ENCODE assay signal across 9 cellular contexts in the genomic region with DNA sequence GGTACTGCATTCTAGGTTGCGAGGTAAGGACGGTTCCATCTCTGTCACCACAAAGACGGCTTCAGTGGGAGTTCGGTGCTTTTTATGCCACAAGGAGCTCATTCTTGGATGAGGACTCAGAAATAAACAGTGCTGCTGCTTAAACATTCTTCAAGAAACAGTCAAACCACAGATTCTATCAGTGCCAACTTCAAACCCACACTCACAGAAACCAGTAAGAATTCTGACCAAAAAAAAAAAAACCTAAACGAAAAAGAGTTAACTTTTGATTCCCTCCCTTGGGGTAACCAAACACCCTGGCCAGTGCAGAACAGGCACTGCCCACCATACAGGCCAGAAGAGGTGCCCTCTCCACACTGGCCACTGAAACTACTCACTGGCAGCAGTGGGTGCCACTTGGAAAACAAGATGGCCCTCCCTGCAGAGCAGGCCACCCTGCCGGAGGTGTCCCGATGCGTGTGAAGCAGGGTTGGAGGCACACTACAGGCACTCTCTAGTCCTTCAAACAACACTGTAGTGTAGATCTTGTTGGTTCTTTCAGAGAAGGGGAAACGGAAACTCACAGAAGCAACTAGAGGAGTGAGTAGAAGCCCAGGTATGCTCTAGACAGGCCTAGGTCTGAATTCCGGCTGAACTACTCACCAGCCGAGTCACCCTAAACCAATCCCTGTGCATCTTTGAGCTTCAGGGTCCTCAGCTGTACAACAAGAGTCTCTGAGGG.
DNase-seq lines count a peak whose midpoint lies in the region; ATAC-seq, FAIRE-seq and TF ChIP-seq lines count a peak whose summit lies in the region.
"Had no signal": no experiment of that assay in that cellular context is flagged by ENCODE, and none has a peak within 500 bp of the region (broad histone marks: within the 10 kb centered on the region; RNA-seq: fewer than 3 reads in every experiment).

No MANE protein-coding gene starts in this region.

- H3K9me3 ChIP-seq in GM23248 (ENCODE audit: low read depth) (no peaks in the 10 kb centered on the region), testis (no peaks in the 10 kb centered on the region), HepG2 (ENCODE audit: low read length) (no peaks in the 10 kb centered on the region)

- no peaks in the 10 kb centered on the region for H3K36me3 Mint-ChIP-seq in MCF 10A (ENCODE audit: insufficient read depth, unreplicated experiment)

- CTCF ChIA-PET in MCF 10A (lab: Yijun Ruan, JAX) (interaction anchor here (0.8 to 1.1 kb wide), 4 partner anchors 24 to 99 kb away, joined by 3 to 5 read pairs (median 3); no protein-coding TSS in a partner anchor), HepG2 (lab: Yijun Ruan, JAX; ENCODE audit: low intra/inter-chr PET ratio, low total read pairs) (no interaction called here)

- H3K36me3 ChIP-seq in GM23248 (ENCODE audit: low read depth) (no peaks in the 10 kb centered on the region), testis (ENCODE audit: low read depth, missing control alignments) (no peaks in the 10 kb centered on the region), HepG2 (replicated peaks in 1 of 2; ENCODE audit: control insufficient read depth in 1 of 2, insufficient read depth in 2 of 2, low read length in 2 of 2) (no peaks in the 10 kb centered on the region)

- no peak for FAIRE-seq in HepG2 (lab: Jason Lieb, UNC)

- H3K4me2 ChIP-seq in GM23248 (ENCODE audit: unreplicated experiment) = peak overlapping the region; percentile 97
- no peak overlapping the region for H3K4me2 ChIP-seq in HepG2 (ENCODE audit: low read depth, low read length)

- 22 to 26% methylated on average over 11 of the region's 11 CpGs for WGBS in GM23248 (ENCODE audit: low coverage in 1 of 2, low lambda C conversion rate in 2 of 2, missing lambda C conversion rate in 2 of 2), 2 experiments
- WGBS in testis, 2 donors = 95% methylated on average over 9 to 11 of the region's 11 CpGs
- 40% methylated on average over 10 of the region's 11 CpGs for WGBS in HepG2 (ENCODE audit: low lambda C conversion rate)

- H3K4me3 ChIP-seq in GM23248 = peak overlapping the region; percentile 71
- no peak overlapping the region for H3K4me3 ChIP-seq in testis
- H3K4me3 ChIP-seq in HepG2 (replicated peaks in 1 of 3; ENCODE audit: insufficient read depth in 1 of 3, low read depth in 2 of 3, low read length in 3 of 3) = no peak overlapping the region

- no peaks in the 10 kb centered on the region for H4K20me1 ChIP-seq in GM23248 (ENCODE audit: insufficient read depth)
- no peaks in the 10 kb centered on the region for H4K20me1 ChIP-seq in HepG2 (ENCODE audit: insufficient read depth, low read length)

- H3F3A ChIP-seq in GM23248 (ENCODE audit: insufficient read depth) = peaks cover 38% of the 10 kb centered on the region

- ATAC-seq in SK-N-SH treated with all-trans-retinoic acid at 6 μM for 48 hours (peak; percentile 71), HepG2 (no peak)

- no peak for TF ChIP-seq EP300 in HepG2 (IDR thresholded peaks at IDR 0.05; ENCODE audit: low read depth in 2 of 2, low read length in 2 of 2)
- TF ChIP-seq EP300 in HepG2 (CRISPR knock-in tag; IDR thresholded peaks at IDR 0.05; ENCODE audit: borderline replicate concordance) = no peak

- H3K79me2 ChIP-seq in GM23248 (ENCODE audit: insufficient read depth) (no peaks in the 10 kb centered on the region), HepG2 (ENCODE audit: insufficient read depth, low read length) (no peaks in the 10 kb centered on the region)

- no peaks in the 10 kb centered on the region for H3K27me3 Mint-ChIP-seq in MCF 10A (ENCODE audit: insufficient read depth, unreplicated experiment)

- DNase-seq in GM23248 (peak; percentile 91), MCF 10A (ENCODE audit: unreplicated experiment) (peak; percentile 52), non-pigmented ciliary epithelial cell (ENCODE audit: low read depth) (peak; percentile 85), testis (no peak), HepG2 (ENCODE audit: low spot score) (no peak), foreskin melanocyte (no peak), hypothalamus (lab: John Stamatoyannopoulos, UW) (no peak)
- DNase-seq: NCI-H2227 treated with DMSO at 0.1 percent for 48 hours had no signal

- in situ Hi-C loops in GM23248 (cut with MboI) = no loop called here
- in situ Hi-C loops in HepG2 (cut with HindIII; ENCODE audit: extremely low pct_ligation_motif_present, low pct_unique_long_range_greater_than_20kb) = no loop called here

- intact Hi-C loops in MCF 10A (cut with micrococcal nuclease) (no loop called here), testis (cut with DNase I; ENCODE audit: low total_unique reads) (no loop called here), HepG2 (cut with micrococcal nuclease; ENCODE audit: unreplicated experiment) (no loop called here)

- H3K27me3 ChIP-seq in GM23248 (replicated peaks; ENCODE audit: insufficient read depth) (no peaks in the 10 kb centered on the region), testis (no peaks in the 10 kb centered on the region), HepG2 (ENCODE audit: control insufficient read depth in 1 of 2, insufficient read depth in 2 of 2, low read length in 2 of 2) (peaks cover 0 to 2% of the 10 kb centered on the region in 2 experiments; a peak in 2 of 5 replicates)

- peaks cover 47% of the 10 kb centered on the region for H3K4me1 Mint-ChIP-seq in MCF 10A (ENCODE audit: insufficient read depth, unreplicated experiment)

- H3K9me2 ChIP-seq in GM23248 (ENCODE audit: insufficient read depth) = no peaks in the 10 kb centered on the region

- BruUV-seq in MCF 10A (replicated peaks; lab: Mats Ljungman, UMichigan) = TSS peak; percentile 22
- no TSS peak for BruUV-seq in HepG2 (replicated peaks; lab: Mats Ljungman, UMichigan)

- H2AFZ ChIP-seq in GM23248 (peak overlapping the region; percentile 67), HepG2 (ENCODE audit: low read length) (no peak overlapping the region)

- no peak for TF ChIP-seq CTCF in MCF 10A (IDR thresholded peaks at IDR 0.05; ENCODE audit: unreplicated experiment)
- no peak for TF ChIP-seq CTCF in testis (IDR thresholded peaks at IDR 0.05)
- TF ChIP-seq CTCF in HepG2 (CRISPR knock-in tag; IDR thresholded peaks at IDR 0.05) = no peak

- peak overlapping the region; percentile 74 for H3K9ac ChIP-seq in GM23248
- H3K9ac ChIP-seq in HepG2 (ENCODE audit: insufficient read depth, low read depth, low read length) = no peak overlapping the region

- H3K27ac Mint-ChIP-seq in MCF 10A (ENCODE audit: low read depth, unreplicated experiment) = peak overlapping the region; percentile 5

- H3K27ac ChIP-seq in GM23248 = peak overlapping the region; percentile 96
- H3K27ac ChIP-seq in testis = no peak overlapping the region
- no peak overlapping the region for H3K27ac ChIP-seq in HepG2 (ENCODE audit: extremely low read length, insufficient read depth, low read length)

- H3K4me3 Mint-ChIP-seq in MCF 10A (ENCODE audit: unreplicated experiment) = no peak overlapping the region

- TF ChIP-seq POLR2A in testis (IDR thresholded peaks at IDR 0.05) (no peak), HepG2 (IDR thresholded peaks at IDR 0.05; ENCODE audit: insufficient read depth in 1 of 2, low read depth in 2 of 2, low read length in 2 of 2) (no peak)

- no peaks in the 10 kb centered on the region for H3K9me3 Mint-ChIP-seq in MCF 10A (ENCODE audit: unreplicated experiment)

- peaks cover 46% of the 10 kb centered on the region for H3K4me1 ChIP-seq in GM23248 (ENCODE audit: insufficient read depth)
- H3K4me1 ChIP-seq in testis = peaks cover 10% of the 10 kb centered on the region
- H3K4me1 ChIP-seq in HepG2 (ENCODE audit: insufficient read depth, low read length) = no peaks in the 10 kb centered on the region

- POLR2A ChIA-PET in MCF 10A (lab: Yijun Ruan, JAX) = interaction anchor here (0.7 to 1.2 kb wide), 2 partner anchors 20 to 618 kb away, joined by 3 to 4 read pairs; no protein-coding TSS in a partner anchor
- POLR2A ChIA-PET in HepG2 (lab: Yijun Ruan, JAX) = no interaction called here

- no peak for TF ChIP-seq RAD21 in HepG2 (CRISPR knock-in tag; IDR thresholded peaks at IDR 0.05)

TF ChIP-seq in SK-N-SH treated with all-trans-retinoic acid at 6 μM for 48 hours, 23 proteins besides CTCF, POLR2A, EP300 and RAD21 (continues in another document):
- TF ChIP-seq, protein P1, sequence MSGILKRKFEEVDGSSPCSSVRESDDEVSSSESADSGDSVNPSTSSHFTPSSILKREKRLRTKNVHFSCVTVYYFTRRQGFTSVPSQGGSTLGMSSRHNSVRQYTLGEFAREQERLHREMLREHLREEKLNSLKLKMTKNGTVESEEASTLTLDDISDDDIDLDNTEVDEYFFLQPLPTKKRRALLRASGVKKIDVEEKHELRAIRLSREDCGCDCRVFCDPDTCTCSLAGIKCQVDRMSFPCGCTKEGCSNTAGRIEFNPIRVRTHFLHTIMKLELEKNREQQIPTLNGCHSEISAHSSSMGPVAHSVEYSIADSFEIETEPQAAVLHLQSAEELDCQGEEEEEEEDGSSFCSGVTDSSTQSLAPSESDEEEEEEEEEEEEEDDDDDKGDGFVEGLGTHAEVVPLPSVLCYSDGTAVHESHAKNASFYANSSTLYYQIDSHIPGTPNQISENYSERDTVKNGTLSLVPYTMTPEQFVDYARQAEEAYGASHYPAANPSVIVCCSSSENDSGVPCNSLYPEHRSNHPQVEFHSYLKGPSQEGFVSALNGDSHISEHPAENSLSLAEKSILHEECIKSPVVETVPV (CRISPR knock-in tag; IDR thresholded peaks at IDR 0.05) = no peak
- no peak for TF ChIP-seq TOX (CRISPR knock-in tag; IDR thresholded peaks at IDR 0.05; ENCODE audit: borderline replicate concordance)
- no peak for TF ChIP-seq CSDC2 (CRISPR knock-in tag; IDR thresholded peaks at IDR 0.05)
- no peak for TF ChIP-seq PPARA (CRISPR knock-in tag; IDR thresholded peaks at IDR 0.05; ENCODE audit: borderline replicate concordance)
- TF ChIP-seq BACH2 (CRISPR knock-in tag; IDR thresholded peaks at IDR 0.05; ENCODE audit: borderline replicate concordance) = no peak

TF ChIP-seq in HepG2, 621 proteins besides CTCF, POLR2A, EP300 and RAD21 (continues in another document):
- TF ChIP-seq ZBTB7B (CRISPR knock-in tag; IDR thresholded peaks at IDR 0.05) = no peak
- TF ChIP-seq CHD4 (IDR thresholded peaks at IDR 0.05; ENCODE audit: borderline replicate concordance, low read length) = no peak
- TF ChIP-seq PAF1 (CRISPR knock-in tag; IDR thresholded peaks at IDR 0.05) = no peak
- TF ChIP-seq, protein P2, sequence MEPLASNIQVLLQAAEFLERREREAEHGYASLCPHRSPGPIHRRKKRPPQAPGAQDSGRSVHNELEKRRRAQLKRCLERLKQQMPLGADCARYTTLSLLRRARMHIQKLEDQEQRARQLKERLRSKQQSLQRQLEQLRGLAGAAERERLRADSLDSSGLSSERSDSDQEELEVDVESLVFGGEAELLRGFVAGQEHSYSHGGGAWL (CRISPR knock-in tag; IDR thresholded peaks at IDR 0.05) = no peak
- no peak for TF ChIP-seq SOX6 (IDR thresholded peaks at IDR 0.05)
- no peak for TF ChIP-seq SOX6 (CRISPR knock-in tag; IDR thresholded peaks at IDR 0.05)
- no peak for TF ChIP-seq MTF2 (CRISPR knock-in tag; IDR thresholded peaks at IDR 0.05; ENCODE audit: borderline replicate concordance)
- TF ChIP-seq ZMAT3 (CRISPR knock-in tag; conservative IDR thresholded peaks at IDR 0.05) = no peak

Comparison
In these comparisons a context has a peak if more than half of its experiments do, and no peak if none do; other contexts are left out.
1. DNase-seq: peak in GM23248 (single experiment), MCF 10A (single experiment) and non-pigmented ciliary epithelial cell (single experiment); none in testis (single experiment), HepG2 (single experiment), foreskin melanocyte (single experiment) and hypothalamus (0 of 51).